18 cellular contexts compared by ENCODE assay signal in the genomic region with DNA sequence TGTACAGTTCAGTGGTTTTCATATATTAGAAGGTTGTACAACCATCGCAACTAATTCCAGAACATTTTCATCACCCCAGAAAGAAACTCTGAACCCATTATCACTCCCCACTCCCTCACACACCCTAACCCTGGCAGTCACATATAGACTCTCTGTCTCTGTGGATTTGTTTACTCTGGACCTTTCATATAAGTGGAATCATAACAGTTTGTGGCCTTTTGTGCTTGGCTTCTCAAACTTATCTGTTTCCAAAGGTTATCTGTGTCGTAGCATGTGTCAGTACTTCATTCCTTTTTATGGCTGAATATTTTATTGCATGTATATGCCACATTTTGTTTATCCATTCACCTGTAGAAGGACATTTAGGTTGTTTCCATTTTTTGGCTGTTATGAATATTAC. TPM values are rescaled to one million over a fixed set of nuclear protein-coding genes. Genes with fewer than 3 reads are reported as not detected.
A peak's percentile ranks its signal among the peaks of the same experiment; 100 is the strongest.
DNase-seq lines count a peak whose midpoint lies in the region; ATAC-seq, FAIRE-seq and TF ChIP-seq lines count a peak whose summit lies in the region.
"Had no signal": no experiment of that assay in that cellular context is flagged by ENCODE, and none has a peak within 500 bp of the region (broad histone marks: within the 10 kb centered on the region; RNA-seq: fewer than 3 reads in every experiment).

No MANE protein-coding gene starts in this region.

- TF ChIP-seq POLR2A in heart left ventricle (IDR thresholded peaks at IDR 0.05): no peak

- H3K9me3 ChIP-seq in mucosa of descending colon (no peaks in the 10 kb centered on the region), heart left ventricle (no peaks in the 10 kb centered on the region)
- no peaks in the 10 kb centered on the region for H3K9me3 ChIP-seq in CD8-positive, alpha-beta memory T cell (ENCODE audit: low read length)
- H3K9me3 ChIP-seq: BLaER1 had no signal

- no peak for TF ChIP-seq CTCF in mucosa of descending colon (IDR thresholded peaks at IDR 0.05)
- TF ChIP-seq CTCF in heart left ventricle (IDR thresholded peaks at IDR 0.05): no peak

- no peak overlapping the region for H3K4me3 Mint-ChIP-seq in activated T-cell treated with anti-CD3 and anti-CD28 coated beads, Interleukin-2, amount 50 U/mL, for 24 hours
- no peak overlapping the region for H3K4me3 Mint-ChIP-seq in activated T-cell treated with anti-CD3 and anti-CD28 coated beads, Interleukin-2, amount 50 U/mL, for 4 hours
- no peak overlapping the region for H3K4me3 Mint-ChIP-seq in activated naive CD8-positive, alpha-beta T cell treated with anti-CD3 and anti-CD28 coated beads for 36 hours
- peak overlapping the region in 1 of 7 donors; percentile 17 for H3K4me3 Mint-ChIP-seq in CD8-positive, alpha-beta memory T cell
- H3K4me3 Mint-ChIP-seq: CD8-positive, alpha-beta T cell had no signal

- no peaks in the 10 kb centered on the region for H3K27me3 Mint-ChIP-seq in activated T-cell treated with anti-CD3 and anti-CD28 coated beads, Interleukin-2, amount 50 U/mL, for 24 hours
- no peaks in the 10 kb centered on the region for H3K27me3 Mint-ChIP-seq in activated T-cell treated with anti-CD3 and anti-CD28 coated beads, Interleukin-2, amount 50 U/mL, for 4 hours (ENCODE audit: low read depth)
- H3K27me3 Mint-ChIP-seq in activated naive CD8-positive, alpha-beta T cell treated with anti-CD3 and anti-CD28 coated beads for 36 hours: no peaks in the 10 kb centered on the region
- H3K27me3 Mint-ChIP-seq in CD8-positive, alpha-beta memory T cell: no peaks in the 10 kb centered on the region

- FAIRE-seq in GM19239 (lab: Jason Lieb, UNC): no peak
- FAIRE-seq: GM18507, H1 had no signal

- peak overlapping the region; percentile 30 for H3K27ac Mint-ChIP-seq in activated T-cell treated with anti-CD3 and anti-CD28 coated beads, Interleukin-2, amount 50 U/mL, for 24 hours
- peak overlapping the region; percentile 19 for H3K27ac Mint-ChIP-seq in activated naive CD8-positive, alpha-beta T cell treated with anti-CD3 and anti-CD28 coated beads for 36 hours
- H3K27ac Mint-ChIP-seq in CD8-positive, alpha-beta memory T cell: peak overlapping the region in 2 of 8 donors; percentile 33 to 38
- H3K27ac Mint-ChIP-seq: CD8-positive, alpha-beta T cell had no signal

- 74 to 81% (median 75%) methylated on average over 2 of the region's 2 CpGs for WGBS in heart left ventricle, 4 donors

- ATAC-seq in activated T-cell treated with anti-CD3 and anti-CD28 coated beads, Interleukin-2, amount 50 U/mL, for 4 hours: no peak
- peak; percentile 93 for ATAC-seq in mucosa of descending colon
- no peak for ATAC-seq in heart left ventricle
- ATAC-seq: CD8-positive, alpha-beta T cell; PC-3 had no signal

- peaks cover 69% of the 10 kb centered on the region for H3K4me1 Mint-ChIP-seq in activated T-cell treated with anti-CD3 and anti-CD28 coated beads, Interleukin-2, amount 50 U/mL, for 24 hours (ENCODE audit: low read depth)
- H3K4me1 Mint-ChIP-seq in activated T-cell treated with anti-CD3 and anti-CD28 coated beads, Interleukin-2, amount 50 U/mL, for 4 hours (ENCODE audit: low read depth): peaks cover 53% of the 10 kb centered on the region
- H3K4me1 Mint-ChIP-seq in activated naive CD8-positive, alpha-beta T cell treated with anti-CD3 and anti-CD28 coated beads for 36 hours: peaks cover 57% of the 10 kb centered on the region
- peaks cover 58 to 76% (median 67%) of the 10 kb centered on the region in 3 donors for H3K4me1 Mint-ChIP-seq in CD8-positive, alpha-beta memory T cell

- peaks cover 27% of the 10 kb centered on the region for H3K36me3 Mint-ChIP-seq in activated T-cell treated with anti-CD3 and anti-CD28 coated beads, Interleukin-2, amount 50 U/mL, for 24 hours (ENCODE audit: low read depth)
- peaks cover 6% of the 10 kb centered on the region for H3K36me3 Mint-ChIP-seq in activated T-cell treated with anti-CD3 and anti-CD28 coated beads, Interleukin-2, amount 50 U/mL, for 4 hours (ENCODE audit: insufficient read depth)
- peaks cover 17% of the 10 kb centered on the region for H3K36me3 Mint-ChIP-seq in activated naive CD8-positive, alpha-beta T cell treated with anti-CD3 and anti-CD28 coated beads for 36 hours
- peaks cover 1 to 12% (median 4%) of the 10 kb centered on the region in 3 donors for H3K36me3 Mint-ChIP-seq in CD8-positive, alpha-beta memory T cell

- peaks cover 37% of the 10 kb centered on the region for H3K4me1 ChIP-seq in mucosa of descending colon (ENCODE audit: low read depth)
- H3K4me1 ChIP-seq in heart left ventricle: peaks cover 0 to 63% (median 29%) of the 10 kb centered on the region in 12 donors
- H3K4me1 ChIP-seq in CD8-positive, alpha-beta memory T cell (ENCODE audit: insufficient read depth, low read length): peaks cover 58% of the 10 kb centered on the region

- H3K27ac ChIP-seq in heart left ventricle (no peak overlapping the region), caudate nucleus (ENCODE audit: low read depth, low read length) (no peak overlapping the region)
- no peak overlapping the region for H3K27ac ChIP-seq in CD8-positive, alpha-beta memory T cell (ENCODE audit: low read depth, low read length)
- H3K27ac ChIP-seq: BLaER1 had no signal

- CTCF ChIA-PET in CD8-positive, alpha-beta memory T cell (lab: Charles Lee): no interaction called here

- DNase-seq in activated T-cell treated with anti-CD3 and anti-CD28 coated beads, Interleukin-2, amount 50 U/mL, for 24 hours: no peak
- no peak for DNase-seq in activated T-cell treated with anti-CD3 and anti-CD28 coated beads, Interleukin-2, amount 50 U/mL, for 4 hours
- no peak for DNase-seq in activated naive CD8-positive, alpha-beta T cell treated with anti-CD3 and anti-CD28 coated beads for 36 hours
- peak in 1 of 3 donors; percentile 21 for DNase-seq in mucosa of descending colon
- no peak for DNase-seq in heart left ventricle
- no peak for DNase-seq in caudate nucleus (lab: John Stamatoyannopoulos, UW)
- no peak for DNase-seq in CD8-positive, alpha-beta memory T cell
- no peak for DNase-seq in GM19239 (ENCODE audit: insufficient read length, low spot score)
- DNase-seq: CD8-positive, alpha-beta T cell; DND-41; NCI-H1048; NCI-H1436 treated with DMSO at 0.1 percent for 48 hours; NCI-H2029 treated with DMSO at 0.1 percent for 48 hours; NCI-H748 treated with DMSO at 0.1 percent for 48 hours; PC-3 had no signal

- intact Hi-C loops in mucosa of descending colon (cut with DNase I, micrococcal nuclease): no loop called here
- intact Hi-C loops in heart left ventricle (cut with DNase I): no loop called here

- H3K4me3 ChIP-seq in mucosa of descending colon (no peak overlapping the region), heart left ventricle (no peak overlapping the region)
- H3K4me3 ChIP-seq in CD8-positive, alpha-beta memory T cell (ENCODE audit: low read length): no peak overlapping the region
- H3K4me3 ChIP-seq: BLaER1 had no signal

- POLR2A ChIA-PET in CD8-positive, alpha-beta memory T cell (lab: Charles Lee): no interaction called here

- no peaks in the 10 kb centered on the region for H3K27me3 ChIP-seq in heart left ventricle
- H3K27me3 ChIP-seq in CD8-positive, alpha-beta memory T cell (ENCODE audit: insufficient read depth, low read length, poor library complexity, severe bottlenecking): no peaks in the 10 kb centered on the region
- H3K27me3 ChIP-seq: BLaER1 had no signal

- H3K9me3 Mint-ChIP-seq in activated T-cell treated with anti-CD3 and anti-CD28 coated beads, Interleukin-2, amount 50 U/mL, for 24 hours: no peaks in the 10 kb centered on the region
- no peaks in the 10 kb centered on the region for H3K9me3 Mint-ChIP-seq in activated T-cell treated with anti-CD3 and anti-CD28 coated beads, Interleukin-2, amount 50 U/mL, for 4 hours
- no peaks in the 10 kb centered on the region for H3K9me3 Mint-ChIP-seq in activated naive CD8-positive, alpha-beta T cell treated with anti-CD3 and anti-CD28 coated beads for 36 hours
- no peaks in the 10 kb centered on the region for H3K9me3 Mint-ChIP-seq in CD8-positive, alpha-beta memory T cell
- H3K9me3 Mint-ChIP-seq: CD8-positive, alpha-beta T cell had no signal

- H3K36me3 ChIP-seq in mucosa of descending colon (ENCODE audit: low read depth) (no peaks in the 10 kb centered on the region), heart left ventricle (no peaks in the 10 kb centered on the region)
- H3K36me3 ChIP-seq in CD8-positive, alpha-beta memory T cell (ENCODE audit: insufficient read depth, low read length): no peaks in the 10 kb centered on the region

RNA-seq across cellular contexts. Expression of gene TENT4B, which starts 12.4 kb away (rescaled TPM):
- 10 to 100 TPM; 26.0 to 28.7 (median 27.8) TPM for total RNA-seq in activated T-cell treated with anti-CD3 and anti-CD28 coated beads, Interleukin-2, amount 50 U/mL, for 4 hours
- 10 to 100 TPM; 18.6 to 19.7 TPM for total RNA-seq in activated naive CD8-positive, alpha-beta T cell treated with anti-CD3 and anti-CD28 coated beads for 36 hours
- total RNA-seq in mucosa of descending colon (10 to 100 TPM; 10.6 to 20.0 (median 11.5) TPM), heart left ventricle (1 to 10 TPM; 4.8 to 8.8 (median 7.0) TPM)
- polyA plus RNA-seq in heart left ventricle: 1 to 10 TPM; 2.2 to 5.3 TPM
- total RNA-seq in CD8-positive, alpha-beta memory T cell: 10 to 100 TPM; 21.6 to 23.0 TPM
- polyA plus RNA-seq in CD8-positive, alpha-beta memory T cell: 5.6 TPM
